Comparison of ENCODE assay signal across 1 cellular context in genomic region chr9:127938298-127938690, GRCh38.
TF ChIP-seq lines count a peak whose summit lies in the region.

No MANE protein-coding gene starts in this region.

TF ChIP-seq in H1, 55 proteins besides CTCF, POLR2A, EP300 and RAD21:
- TF ChIP-seq E2F6 (IDR thresholded peaks at IDR 0.05) (0 out of 2 replicates have a peak, but pooled peaks have one; percentile 0), CHD7 (IDR thresholded peaks at IDR 0.05; ENCODE audit: insufficient replicate concordance, low read length) (no peak)
